1 cellular context compared by ENCODE assay signal in the genomic region with DNA sequence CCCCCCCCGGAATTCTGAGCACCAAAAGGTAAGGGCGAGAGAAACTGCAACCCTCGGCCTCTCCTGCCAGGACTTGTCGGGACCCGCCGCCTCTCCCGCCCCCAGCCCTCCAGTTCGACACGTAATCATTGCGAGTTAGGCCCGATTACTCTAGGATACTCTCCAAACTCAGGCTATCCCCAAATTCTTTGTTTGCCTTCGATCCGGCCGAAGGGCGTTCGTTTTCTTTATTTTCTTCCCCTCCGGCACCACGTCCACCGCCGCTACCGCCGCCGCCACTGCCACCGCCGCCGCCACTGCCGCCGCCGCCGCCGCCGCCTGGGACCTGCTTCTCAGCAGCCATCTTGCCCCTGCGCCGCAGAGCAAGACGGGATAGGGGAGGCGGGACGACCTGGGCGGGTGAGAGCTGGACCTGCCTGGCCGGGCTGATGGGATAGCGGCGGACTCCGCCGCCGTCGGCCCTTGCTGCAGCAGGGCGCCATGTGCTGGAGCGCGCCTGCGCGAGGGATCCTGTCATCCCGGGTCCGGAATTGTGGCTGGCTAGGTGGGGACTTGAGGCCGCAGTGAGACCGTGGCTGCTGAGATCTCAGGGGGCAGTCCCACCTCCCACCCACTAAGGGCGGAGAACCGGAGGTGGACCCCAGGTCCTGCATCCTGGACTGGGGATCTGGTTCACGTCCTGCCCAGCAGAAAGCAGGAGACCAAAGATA.
TF ChIP-seq lines count a peak whose summit lies in the region.

A gene (minus strand): TSS at position 369 of the 710 bp plus-strand sequence. CDS start 26 bp downstream, at position 343.

TF ChIP-seq in WTC11, 78 proteins besides CTCF, POLR2A, EP300 and RAD21 (continued from another document):
- TF ChIP-seq, protein P1, sequence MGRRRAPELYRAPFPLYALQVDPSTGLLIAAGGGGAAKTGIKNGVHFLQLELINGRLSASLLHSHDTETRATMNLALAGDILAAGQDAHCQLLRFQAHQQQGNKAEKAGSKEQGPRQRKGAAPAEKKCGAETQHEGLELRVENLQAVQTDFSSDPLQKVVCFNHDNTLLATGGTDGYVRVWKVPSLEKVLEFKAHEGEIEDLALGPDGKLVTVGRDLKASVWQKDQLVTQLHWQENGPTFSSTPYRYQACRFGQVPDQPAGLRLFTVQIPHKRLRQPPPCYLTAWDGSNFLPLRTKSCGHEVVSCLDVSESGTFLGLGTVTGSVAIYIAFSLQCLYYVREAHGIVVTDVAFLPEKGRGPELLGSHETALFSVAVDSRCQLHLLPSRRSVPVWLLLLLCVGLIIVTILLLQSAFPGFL (CRISPR knock-in tag; IDR thresholded peaks at IDR 0.05; ENCODE audit: borderline replicate concordance): peak; percentile 78; the same call in 1 of the 2 replicates
- no peak for TF ChIP-seq NR3C1 (CRISPR knock-in tag; conservative IDR thresholded peaks at IDR 0.05; ENCODE audit: low read depth)
- TF ChIP-seq, protein P2, sequence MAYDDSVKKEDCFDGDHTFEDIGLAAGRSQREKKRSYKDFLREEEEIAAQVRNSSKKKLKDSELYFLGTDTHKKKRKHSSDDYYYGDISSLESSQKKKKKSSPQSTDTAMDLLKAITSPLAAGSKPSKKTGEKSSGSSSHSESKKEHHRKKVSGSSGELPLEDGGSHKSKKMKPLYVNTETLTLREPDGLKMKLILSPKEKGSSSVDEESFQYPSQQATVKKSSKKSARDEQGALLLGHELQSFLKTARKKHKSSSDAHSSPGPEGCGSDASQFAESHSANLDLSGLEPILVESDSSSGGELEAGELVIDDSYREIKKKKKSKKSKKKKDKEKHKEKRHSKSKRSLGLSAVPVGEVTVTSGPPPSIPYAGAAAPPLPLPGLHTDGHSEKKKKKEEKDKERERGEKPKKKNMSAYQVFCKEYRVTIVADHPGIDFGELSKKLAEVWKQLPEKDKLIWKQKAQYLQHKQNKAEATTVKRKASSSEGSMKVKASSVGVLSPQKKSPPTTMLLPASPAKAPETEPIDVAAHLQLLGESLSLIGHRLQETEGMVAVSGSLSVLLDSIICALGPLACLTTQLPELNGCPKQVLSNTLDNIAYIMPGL (CRISPR knock-in tag; IDR thresholded peaks at IDR 0.05): peak; percentile 71
TF ChIP-seq in WTC11: peak in this region for 26.
